16 cellular contexts compared by ENCODE assay signal in genomic region chr20:50610212-50610718, GRCh38.
DNase-seq lines count a peak whose midpoint lies in the region; ATAC-seq, FAIRE-seq and TF ChIP-seq lines count a peak whose summit lies in the region.
"Had no signal": no experiment of that assay in that cellular context is flagged by ENCODE, and none has a peak within 500 bp of the region (broad histone marks: within the 10 kb centered on the region; RNA-seq: fewer than 3 reads in every experiment).

No MANE protein-coding gene starts in this region.

- no peak overlapping the region for H3K4me2 ChIP-seq in GM12878 (ENCODE audit: control insufficient read depth, insufficient read depth)

- no peak overlapping the region for H3K4me3 Mint-ChIP-seq in nephron progenitor cell
- H3K4me3 Mint-ChIP-seq in activated CD4-positive, alpha-beta T cell treated with anti-CD3 and anti-CD28 coated beads for 36 hours, result no peak overlapping the region
- H3K4me3 Mint-ChIP-seq: activated naive CD8-positive, alpha-beta T cell treated with anti-CD3 and anti-CD28 coated beads, Interleukin-2, amount 10 ng/mL, durations not matched to agents 7 days and 5 days; T-helper 1 cell treated with Interleukin-12 subunit alpha and Interleukin-12 subunit beta and Interleukin-4 antibody, amounts not matched to agents 30 μg/mL and 1 μg/mL, for 36 hours had no signal

- H3K27ac Mint-ChIP-seq in nephron progenitor cell, result peak overlapping the region; percentile 45
- no peak overlapping the region for H3K27ac Mint-ChIP-seq in activated CD4-positive, alpha-beta T cell treated with anti-CD3 and anti-CD28 coated beads for 36 hours
- H3K27ac Mint-ChIP-seq: activated naive CD8-positive, alpha-beta T cell treated with anti-CD3 and anti-CD28 coated beads, Interleukin-2, amount 10 ng/mL, durations not matched to agents 7 days and 5 days; T-helper 1 cell treated with Interleukin-12 subunit alpha and Interleukin-12 subunit beta and Interleukin-4 antibody, amounts not matched to agents 30 μg/mL and 1 μg/mL, for 36 hours had no signal

- H3K27ac ChIP-seq in GM12878 (ENCODE audit: control insufficient read depth, insufficient read depth), result no peak overlapping the region

- peak; percentile 1 for DNase-seq in NCI-H1092 treated with DMSO at 0.1 percent for 48 hours (lab: John Stamatoyannopoulos, UW)
- no peak for DNase-seq in NCI-H1092 (lab: John Stamatoyannopoulos, UW)
- no peak for DNase-seq in GM12878 (ENCODE audit: low read depth, low spot score)
- no peak for DNase-seq in nephron progenitor cell
- DNase-seq in NCI-H446 (lab: John Stamatoyannopoulos, UW), result no peak
- no peak for DNase-seq in activated CD4-positive, alpha-beta T cell treated with anti-CD3 and anti-CD28 coated beads for 36 hours
- DNase-seq: activated naive CD8-positive, alpha-beta T cell treated with anti-CD3 and anti-CD28 coated beads, Interleukin-2, amount 10 ng/mL, durations not matched to agents 7 days and 5 days; central memory CD4-positive, alpha-beta T cell; MM.1S; occipital lobe; small intestine had no signal

- H3K27me3 ChIP-seq in GM12878 (replicated peaks in 1 of 2; ENCODE audit: control insufficient read depth in 2 of 2, insufficient read depth in 2 of 2, low read length in 1 of 2), result no peaks in the 10 kb centered on the region; a peak in 1 of 4 replicates

- no peak for TF ChIP-seq POLR2A in GM12878 (IDR thresholded peaks at IDR 0.05; ENCODE audit: low read depth, low read length)

- no peak overlapping the region for H2AFZ ChIP-seq in GM12878 (ENCODE audit: control insufficient read depth, low read depth, low read length)

- no peak overlapping the region for H3K4me3 ChIP-seq in GM12878

- POLR2A ChIA-PET in GM12878 (lab: Charles Lee), result no interaction called here
- POLR2A ChIA-PET in activated CD4-positive, alpha-beta T cell treated with anti-CD3 and anti-CD28 coated beads for 36 hours (lab: Charles Lee), result no interaction called here

- no peaks in the 10 kb centered on the region for H3K9me3 ChIP-seq in GM12878 (replicated peaks; ENCODE audit: control insufficient read depth, insufficient read depth, low read length)

- TF ChIP-seq CTCF in GM12878 (IDR thresholded peaks at IDR 0.05 in 2 of 3, conservative IDR thresholded peaks at IDR 0.05 in 1 of 3; ENCODE audit: control insufficient read depth in 2 of 3, extremely low read depth in 1 of 3, insufficient read depth in 1 of 3, low read depth in 3 of 3, low read length in 3 of 3) (peak in 1 of 3 experiments; percentile 21; a peak in 2 of 6 replicates), nephron progenitor cell (IDR thresholded peaks at IDR 0.05) (no peak)

- H3K4me1 ChIP-seq in GM12878 (ENCODE audit: control insufficient read depth, insufficient read depth, low read length), result no peaks in the 10 kb centered on the region

- RAD21 ChIA-PET in GM12878 (lab: Charles Lee; ENCODE audit: unreplicated experiment), result no interaction called here

- H3K9ac ChIP-seq in GM12878 (ENCODE audit: control insufficient read depth, insufficient read depth, low read length), result no peak overlapping the region

- TF ChIP-seq EP300 in Ishikawa (IDR thresholded peaks at IDR 0.05; ENCODE audit: borderline replicate concordance) (no peak), GM12878 (IDR thresholded peaks at IDR 0.05; ENCODE audit: borderline replicate concordance in 1 of 2, control insufficient read depth in 1 of 2, low read depth in 2 of 2, low read length in 2 of 2) (no peak)

- TF ChIP-seq RAD21 in Ishikawa (IDR thresholded peaks at IDR 0.05; ENCODE audit: low read depth) (0 out of 2 replicates have a peak, but pooled peaks have one; percentile 22), GM12878 (IDR thresholded peaks at IDR 0.05; ENCODE audit: insufficient read depth, low read depth, low read length) (no peak)

- SMC1A ChIA-PET in GM12878 (lab: Charles Lee; ENCODE audit: uncharacterized antibody, unreplicated experiment), result no interaction called here

- H4K20me1 ChIP-seq in GM12878 (ENCODE audit: control insufficient read depth, insufficient read depth), result no peaks in the 10 kb centered on the region

- WGBS in GM12878 (ENCODE audit: insufficient coverage, insufficient replicate concordance, low lambda C conversion rate, missing lambda C conversion rate), result 20% methylated on average over 4 of the region's 4 CpGs

- no peaks in the 10 kb centered on the region for H3K79me2 ChIP-seq in GM12878 (ENCODE audit: control insufficient read depth, insufficient read depth, low read length)

- CTCF ChIA-PET in GM12878 (lab: Yijun Ruan, JAX), result no interaction called here
- CTCF ChIA-PET in activated CD4-positive, alpha-beta T cell treated with anti-CD3 and anti-CD28 coated beads for 36 hours (lab: Charles Lee), result interaction anchor here (1.0 kb wide), 1 partner anchor 23 kb away, joined by 3 read pairs; no protein-coding TSS in a partner anchor

- H3K4me1 Mint-ChIP-seq in nephron progenitor cell, result peaks cover 17% of the 10 kb centered on the region
- H3K4me1 Mint-ChIP-seq in activated CD4-positive, alpha-beta T cell treated with anti-CD3 and anti-CD28 coated beads for 36 hours, result no peaks in the 10 kb centered on the region
- H3K4me1 Mint-ChIP-seq: activated naive CD8-positive, alpha-beta T cell treated with anti-CD3 and anti-CD28 coated beads, Interleukin-2, amount 10 ng/mL, durations not matched to agents 7 days and 5 days had no signal

- ATAC-seq in GM12878, result peak; percentile 39; the same call in 2 of the 3 replicates
- ATAC-seq in GM21526 (IDR thresholded peaks at IDR 0.05; ENCODE audit: low FRiP score, unreplicated experiment), result no peak
- ATAC-seq in activated CD4-positive, alpha-beta T cell treated with anti-CD3 and anti-CD28 coated beads for 36 hours, result no peak
- ATAC-seq: Panc1 had no signal

- no peaks in the 10 kb centered on the region for H3K9me3 Mint-ChIP-seq in nephron progenitor cell
- no peaks in the 10 kb centered on the region for H3K9me3 Mint-ChIP-seq in activated CD4-positive, alpha-beta T cell treated with anti-CD3 and anti-CD28 coated beads for 36 hours (ENCODE audit: low read depth)
- H3K9me3 Mint-ChIP-seq: activated naive CD8-positive, alpha-beta T cell treated with anti-CD3 and anti-CD28 coated beads, Interleukin-2, amount 10 ng/mL, durations not matched to agents 7 days and 5 days; T-helper 1 cell treated with Interleukin-12 subunit alpha and Interleukin-12 subunit beta and Interleukin-4 antibody, amounts not matched to agents 30 μg/mL and 1 μg/mL, for 36 hours had no signal

- in situ Hi-C loops in GM12878 (cut with MboI), result no loop called here

- H3K36me3 Mint-ChIP-seq in nephron progenitor cell (ENCODE audit: low read depth), result no peaks in the 10 kb centered on the region
- no peaks in the 10 kb centered on the region for H3K36me3 Mint-ChIP-seq in activated CD4-positive, alpha-beta T cell treated with anti-CD3 and anti-CD28 coated beads for 36 hours (ENCODE audit: low read depth)
- H3K36me3 Mint-ChIP-seq: activated naive CD8-positive, alpha-beta T cell treated with anti-CD3 and anti-CD28 coated beads, Interleukin-2, amount 10 ng/mL, durations not matched to agents 7 days and 5 days had no signal

- intact Hi-C loops in GM12878 (cut with micrococcal nuclease; ENCODE audit: unreplicated experiment), result no loop called here
- intact Hi-C loops in activated CD4-positive, alpha-beta T cell treated with anti-CD3 and anti-CD28 coated beads for 36 hours (cut with DNase I, micrococcal nuclease), result no loop called here

- BruUV-seq in GM12878 (replicated peaks; lab: Mats Ljungman, UMichigan), result no TSS peak

- no peaks in the 10 kb centered on the region for H3K36me3 ChIP-seq in GM12878 (ENCODE audit: control insufficient read depth in 2 of 2, insufficient read depth in 2 of 2, low read length in 1 of 2)

- no peak for FAIRE-seq in GM12878 (lab: Jason Lieb, UNC)
- FAIRE-seq: islet of Langerhans, small intestine had no signal

- H3K27me3 Mint-ChIP-seq in nephron progenitor cell (ENCODE audit: low read depth, poor library complexity), result no peaks in the 10 kb centered on the region
- H3K27me3 Mint-ChIP-seq in activated CD4-positive, alpha-beta T cell treated with anti-CD3 and anti-CD28 coated beads for 36 hours, result no peaks in the 10 kb centered on the region

TF ChIP-seq in Ishikawa, 13 proteins besides CTCF, POLR2A, EP300 and RAD21 (continues in another document):
- TF ChIP-seq TEAD4 (IDR thresholded peaks at IDR 0.05), result no peak
- no peak for TF ChIP-seq FOXM1 (IDR thresholded peaks at IDR 0.05; ENCODE audit: borderline replicate concordance, low read depth)

TF ChIP-seq in GM12878, 131 proteins besides CTCF, POLR2A, EP300 and RAD21:
- TF ChIP-seq CHD4 (IDR thresholded peaks at IDR 0.05) (no peak), NR2F1 (conservative IDR thresholded peaks at IDR 0.05) (no peak), EGR1 (IDR thresholded peaks at IDR 0.05; ENCODE audit: borderline replicate concordance in 1 of 2, low read depth in 2 of 2, low read length in 2 of 2) (no peak), NFXL1 (IDR thresholded peaks at IDR 0.05; ENCODE audit: borderline replicate concordance) (no peak), EED (IDR thresholded peaks at IDR 0.05; ENCODE audit: low read depth) (no peak), ASH2L (IDR thresholded peaks at IDR 0.05; ENCODE audit: borderline replicate concordance, low read depth) (no peak), CBFB (IDR thresholded peaks at IDR 0.05; ENCODE audit: low read depth) (no peak), MYB (IDR thresholded peaks at IDR 0.05; ENCODE audit: borderline replicate concordance, low read depth, low read length) (no peak), NR2C2 (IDR thresholded peaks at IDR 0.05; ENCODE audit: borderline replicate concordance, control insufficient read depth, insufficient read length, low read depth) (no peak), BHLHE40 (IDR thresholded peaks at IDR 0.05; ENCODE audit: borderline replicate concordance in 1 of 2, low read depth in 2 of 2, low read length in 1 of 2) (no peak), IRF4 (IDR thresholded peaks at IDR 0.05; ENCODE audit: low read depth, low read length) (no peak), IKZF2 (IDR thresholded peaks at IDR 0.05) (no peak), SKIL (IDR thresholded peaks at IDR 0.05; ENCODE audit: low read depth, poor library complexity, severe bottlenecking) (no peak)
